In the genomic region with DNA sequence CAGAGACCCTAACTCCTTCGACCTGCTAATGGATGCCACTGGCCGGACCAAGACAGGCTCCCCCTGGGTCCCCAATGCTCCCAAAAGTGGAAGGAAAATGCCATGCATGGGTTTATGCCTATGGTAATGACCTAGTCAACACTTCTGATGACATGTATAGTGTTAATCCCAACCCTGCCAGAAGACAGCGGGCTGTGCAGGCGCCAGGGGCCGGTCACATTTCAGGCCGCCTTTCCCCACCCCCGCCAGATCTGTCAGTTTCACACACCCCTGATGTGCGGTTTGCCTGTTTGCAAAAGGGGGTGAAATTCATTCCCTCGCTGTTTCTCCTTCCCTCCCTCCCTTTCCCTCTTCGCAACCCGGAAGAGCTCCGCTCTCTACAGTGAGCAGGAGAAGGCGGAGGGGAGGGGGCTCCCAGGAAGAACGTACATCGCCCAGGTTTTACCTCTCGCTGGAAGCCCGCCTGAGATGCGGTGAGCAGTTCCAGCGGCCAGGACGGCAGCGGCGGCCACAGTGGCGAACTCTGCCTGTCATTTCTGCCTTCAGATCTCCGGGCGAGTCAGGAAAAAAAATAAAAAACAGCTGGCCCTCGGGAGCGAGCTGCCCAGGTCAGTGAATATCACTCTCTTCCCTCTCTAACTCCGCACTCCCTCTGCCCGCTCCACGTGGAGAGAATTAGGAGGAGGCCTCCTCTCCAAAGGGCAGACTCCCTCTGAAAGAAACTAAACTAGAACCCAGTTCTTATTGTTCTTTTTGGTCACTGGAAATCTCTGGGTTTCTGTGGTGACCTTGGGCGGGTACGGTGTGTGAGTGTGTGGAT, we compare ENCODE assay signal across 7 cellular contexts. TPM values are rescaled to one million over a fixed set of nuclear protein-coding genes. Genes with fewer than 3 reads are reported as not detected.
DNase-seq lines count a peak whose midpoint lies in the region; ATAC-seq, FAIRE-seq and TF ChIP-seq lines count a peak whose summit lies in the region.

No MANE protein-coding gene starts in this region.

- TF ChIP-seq CTCF in fibroblast of mammary gland (conservative IDR thresholded peaks at IDR 0.05; ENCODE audit: control insufficient read depth, insufficient read depth, low read depth, low read length) = no peak

- peak overlapping the region; percentile 36 for H3K9ac ChIP-seq in NT2/D1 (ENCODE audit: insufficient read length, low read depth)

- no peak for ATAC-seq in sciatic nerve

- H3K4me3 ChIP-seq in NT2/D1 (ENCODE audit: insufficient read length, low read depth) (peak overlapping the region; percentile 19), fibroblast of mammary gland (ENCODE audit: control insufficient read depth, low read depth, low read length) (peak overlapping the region; percentile 7)

- H3K36me3 ChIP-seq in NT2/D1 (ENCODE audit: insufficient read depth, insufficient read length, low read length) = no peaks in the 10 kb centered on the region

- no peaks in the 10 kb centered on the region for H3K9me3 ChIP-seq in NT2/D1 (ENCODE audit: insufficient read depth, low read length)

- DNase-seq in GM18507 (ENCODE audit: extremely low spot score, insufficient read length, low read depth) (no peak), NT2/D1 (ENCODE audit: low read depth, low spot score) (no peak), fibroblast of mammary gland (ENCODE audit: low read depth) (no peak), sciatic nerve (ENCODE audit: low spot score) (peak; percentile 34), mucosa of gallbladder (ENCODE audit: low spot score) (no peak)
- no peak for DNase-seq in effector CD4-positive, alpha-beta T cell
- DNase-seq in NK-92 treated with Interleukin-12 subunit alpha and Interleukin-12 subunit beta, amount 100 ng/mL, for 24 hours (lab: John Stamatoyannopoulos, UW) = no peak

- peaks cover 20% of the 10 kb centered on the region for H3K4me1 ChIP-seq in NT2/D1 (ENCODE audit: insufficient read depth, insufficient read length)

- peak; percentile 39 for FAIRE-seq in GM18507 (lab: Jason Lieb, UNC)

- peaks cover 96% of the 10 kb centered on the region for H3K27me3 ChIP-seq in NT2/D1 (ENCODE audit: insufficient read depth, insufficient read length)

- intact Hi-C loops in sciatic nerve (cut with DNase I) = no loop called here

RNA-seq across cellular contexts. Expression of gene GATA3, which starts 9.4 kb away (rescaled TPM):
- total RNA-seq in sciatic nerve (2.6 TPM), mucosa of gallbladder (1.5 TPM)
